ENCODE assay signal across 28 cellular contexts in genomic region chr16:2420035-2420434, GRCh38. TPM values are rescaled to one million over a fixed set of nuclear protein-coding genes. Genes with fewer than 3 reads are reported as not detected.
DNase-seq lines count a peak whose midpoint lies in the region; TF ChIP-seq lines count a peak whose summit lies in the region.
"Had no signal": no experiment of that assay in that cellular context is flagged by ENCODE, and none has a peak within 500 bp of the region (broad histone marks: within the 10 kb centered on the region; RNA-seq: fewer than 3 reads in every experiment).

No MANE protein-coding gene starts in this region.

- DNase-seq in NCI-H2107 treated with DMSO at 0.1 percent for 48 hours (lab: John Stamatoyannopoulos, UW; ENCODE audit: unreplicated experiment) (peak; percentile 1), NCI-H2107 (lab: John Stamatoyannopoulos, UW) (no peak), choroid plexus epithelial cell (ENCODE audit: low read depth) (peak; percentile 42), glutamatergic neuron (no peak), posterior cingulate gyrus (no peak), kidney glomerular epithelial cell (lab: John Stamatoyannopoulos, UW) (no peak), esophagus squamous epithelium (lab: John Stamatoyannopoulos, UW) (no peak), DMS153 (lab: John Stamatoyannopoulos, UW) (no peak)
- DNase-seq: AML-193; C1 segment of cervical spinal cord; Calu3; CD8-positive, alpha-beta T cell; GF-D8; Karpas-422; NCI-H1694; NCI-H2081; NCI-H446; NCI-H526; PC-3; Right ventricle myocardium superior had no signal

- H3K36me3 Mint-ChIP-seq in glutamatergic neuron (ENCODE audit: unreplicated experiment), result no peaks in the 10 kb centered on the region
- H3K36me3 Mint-ChIP-seq: CD8-positive, alpha-beta T cell; IgD-negative memory B cell had no signal

- H3K9me3 ChIP-seq in esophagus squamous epithelium, result no peaks in the 10 kb centered on the region
- H3K9me3 ChIP-seq: HAP-1 had no signal

- H3K27me3 Mint-ChIP-seq in glutamatergic neuron (ENCODE audit: unreplicated experiment), result peaks cover 3% of the 10 kb centered on the region

- H3K4me3 Mint-ChIP-seq in glutamatergic neuron (ENCODE audit: unreplicated experiment), result peak overlapping the region; percentile 1
- H3K4me3 Mint-ChIP-seq: CD8-positive, alpha-beta T cell; GM23338; IgD-negative memory B cell had no signal

- H3K27ac ChIP-seq in esophagus squamous epithelium, result no peak overlapping the region
- H3K27ac ChIP-seq: 22Rv1 had no signal

- no peaks in the 10 kb centered on the region for H3K4me1 ChIP-seq in esophagus squamous epithelium

- no peaks in the 10 kb centered on the region for H3K4me1 Mint-ChIP-seq in glutamatergic neuron (ENCODE audit: low read depth, unreplicated experiment)
- H3K4me1 Mint-ChIP-seq: GM23338 had no signal

- no peaks in the 10 kb centered on the region for H3K36me3 ChIP-seq in esophagus squamous epithelium
- H3K36me3 ChIP-seq: HAP-1 had no signal

- no peak overlapping the region for H3K27ac Mint-ChIP-seq in glutamatergic neuron (ENCODE audit: unreplicated experiment)
- H3K27ac Mint-ChIP-seq: CD8-positive, alpha-beta T cell; GM23338; IgD-negative memory B cell had no signal

- intact Hi-C loops in posterior cingulate gyrus (cut with DNase I), result no loop called here
- intact Hi-C loops in esophagus squamous epithelium (cut with DNase I), result loop anchor here (10.0 kb wide), 2 partner anchors 75 kb away; partner anchors contain the start of gene ABCA3

- TF ChIP-seq CTCF in choroid plexus epithelial cell (conservative IDR thresholded peaks at IDR 0.05; ENCODE audit: low read depth, low read length), result no peak
- no peak for TF ChIP-seq CTCF in glutamatergic neuron (IDR thresholded peaks at IDR 0.05; ENCODE audit: partially characterized antibody, unreplicated experiment)
- TF ChIP-seq CTCF in esophagus squamous epithelium (IDR thresholded peaks at IDR 0.05), result no peak

- H3K27me3 ChIP-seq in esophagus squamous epithelium, result peaks cover 0 to 35% (median 0%) of the 10 kb centered on the region in 4 donors

- no peak overlapping the region for H3K4me3 ChIP-seq in choroid plexus epithelial cell (ENCODE audit: low read depth, low read length)
- no peak overlapping the region for H3K4me3 ChIP-seq in esophagus squamous epithelium
- H3K4me3 ChIP-seq: GM23338, HAP-1 had no signal

- peaks cover 2% of the 10 kb centered on the region for H3K9me3 Mint-ChIP-seq in glutamatergic neuron (ENCODE audit: unreplicated experiment)
- H3K9me3 Mint-ChIP-seq: CD8-positive, alpha-beta T cell; GM23338; IgD-negative memory B cell had no signal

- no peak for TF ChIP-seq POLR2A in esophagus squamous epithelium (IDR thresholded peaks at IDR 0.05)

RNA-seq across cellular contexts. Expression of gene CCNF, which starts 9.2 kb away (rescaled TPM):
- 26.4 TPM for total RNA-seq in glutamatergic neuron (ENCODE audit: unreplicated experiment)
- total RNA-seq in esophagus squamous epithelium, result 10 to 100 TPM in 2 of 4 donors, 1 to 10 TPM in 2; 5.9 to 18.6 (median 10.2) TPM

RNA-seq across cellular contexts. Expression of gene TEDC2, which starts 39.9 kb away (rescaled TPM):
- total RNA-seq in glutamatergic neuron (ENCODE audit: unreplicated experiment) (21.1 TPM), esophagus squamous epithelium (10 to 100 TPM in 1 of 4 donors, 1 to 10 TPM in 3; 1.1 to 12.3 (median 4.4) TPM)

RNA-seq across cellular contexts. Expression of gene NTN3, which starts 51.1 kb away (rescaled TPM):
- total RNA-seq in glutamatergic neuron (ENCODE audit: unreplicated experiment) (5.4 TPM), esophagus squamous epithelium (under 1 TPM in 1 of 4 donors, not detected in 3; 0.38 TPM)
- total RNA-seq: Calu3; CD8-positive, alpha-beta T cell; Daoy; MCF 10A; PC-3; RPMI7951; SK-MEL-5 had no signal

RNA-seq across cellular contexts. Expression of gene TBC1D24, which starts 54.9 kb away (rescaled TPM):
- total RNA-seq in glutamatergic neuron (ENCODE audit: unreplicated experiment), result 58.4 TPM
- 1 to 10 TPM; 3.1 to 4.6 (median 3.7) TPM for total RNA-seq in esophagus squamous epithelium

Comparison
In these comparisons a context has a peak if more than half of its experiments do, and no peak if none do; other contexts are left out.
1. DNase-seq: peak in NCI-H2107 treated with DMSO at 0.1 percent for 48 hours (single experiment) and choroid plexus epithelial cell (single experiment); none in NCI-H2107 (single experiment), glutamatergic neuron (single experiment), posterior cingulate gyrus (0 of 10), kidney glomerular epithelial cell (single experiment), esophagus squamous epithelium (single experiment) and DMS153 (single experiment).